ENCODE assay signal across 29 cellular contexts in genomic region chr5:157301066-157301465, GRCh38. TPM values are rescaled to one million over a fixed set of nuclear protein-coding genes. Genes with fewer than 3 reads are reported as not detected.
DNase-seq lines count a peak whose midpoint lies in the region; ATAC-seq and TF ChIP-seq lines count a peak whose summit lies in the region.
"Had no signal": no experiment of that assay in that cellular context is flagged by ENCODE, and none has a peak within 500 bp of the region (broad histone marks: within the 10 kb centered on the region; RNA-seq: fewer than 3 reads in every experiment).

No MANE protein-coding gene starts in this region.

- H3K36me3 ChIP-seq in CD4-positive, alpha-beta memory T cell (ENCODE audit: insufficient read depth, low read length) = peaks cover 76% of the 10 kb centered on the region
- H3K36me3 ChIP-seq in gastrocnemius medialis (no peaks in the 10 kb centered on the region), mucosa of descending colon (ENCODE audit: low read depth) (no peaks in the 10 kb centered on the region)
- H3K36me3 ChIP-seq: MG63, prostate gland had no signal

- no peak overlapping the region for H3K4me3 Mint-ChIP-seq in activated CD4-positive, alpha-beta T cell treated with anti-CD3 and anti-CD28 coated beads, Interleukin-2, amount 10 ng/mL, durations not matched to agents 7 days and 5 days
- H3K4me3 Mint-ChIP-seq in CD4-positive, alpha-beta memory T cell = no peak overlapping the region
- H3K4me3 Mint-ChIP-seq in naive thymus-derived CD8-positive, alpha-beta T cell = no peak overlapping the region
- H3K4me3 Mint-ChIP-seq: dendritic cell treated with granulocyte-macrophage colony-stimulating factor and Interleukin-4, amounts not matched to agents 40 ng/mL and 50 ng/mL, for 4 days; T-helper 2 cell treated with Interferon-gamma antibody and Interleukin-4, amounts not matched to agents 5 μg/mL and 100 μg/mL, for 36 hours had no signal

- H3K4me1 Mint-ChIP-seq in activated CD4-positive, alpha-beta T cell treated with anti-CD3 and anti-CD28 coated beads, Interleukin-2, amount 10 ng/mL, durations not matched to agents 7 days and 5 days = peaks cover 60% of the 10 kb centered on the region
- peaks cover 31 to 57% (median 38%) of the 10 kb centered on the region in 4 donors for H3K4me1 Mint-ChIP-seq in CD4-positive, alpha-beta memory T cell
- peaks cover 26 to 66% (median 49%) of the 10 kb centered on the region in 4 donors for H3K4me1 Mint-ChIP-seq in naive thymus-derived CD8-positive, alpha-beta T cell

- no peak for DNase-seq in activated CD4-positive, alpha-beta T cell treated with anti-CD3 and anti-CD28 coated beads, Interleukin-2, amount 10 ng/mL, durations not matched to agents 7 days and 5 days
- no peak for DNase-seq in activated CD4-positive, alpha-beta T cell treated with anti-CD3 and anti-CD28 coated beads, Interleukin-2, amount 50 U/mL, for 4 hours
- DNase-seq in CD4-positive, alpha-beta memory T cell = no peak
- DNase-seq in activated naive CD4-positive, alpha-beta T cell treated with anti-CD3 and anti-CD28 coated beads, Interleukin-2, amount 50 U/mL, for 72 hours (ENCODE audit: low spot score in 2 of 2) = no peak
- no peak for DNase-seq in naive thymus-derived CD8-positive, alpha-beta T cell
- no peak for DNase-seq in gastrocnemius medialis
- no peak for DNase-seq in mucosa of descending colon
- no peak for DNase-seq in DMS153 (lab: John Stamatoyannopoulos, UW)
- DNase-seq: activated CD4-positive, alpha-beta T cell treated with anti-CD3 and anti-CD28 coated beads, Interleukin-2, amount 50 U/mL, for 1 hour; activated T-cell treated with anti-CD3 and anti-CD28 coated beads for 4 hours; central memory CD4-positive, alpha-beta T cell; foreskin keratinocyte; GDM1; HCEC 1CT; KBM-7; MG63; NCI-H1105 treated with DMSO at 0.1 percent for 48 hours; NCI-H2029; NCI-H526; NK-92 treated with Interleukin-12 subunit alpha and Interleukin-12 subunit beta, amount 100 ng/mL, for 24 hours; nucleus accumbens; PC-3; SK-N-SH; stimulated activated naive CD4-positive, alpha-beta T cell treated with Interleukin-2 at 50 U/mL for 16 hours had no signal

- no peak overlapping the region for H3K4me3 ChIP-seq in CD4-positive, alpha-beta memory T cell (ENCODE audit: low read length in 2 of 2)
- no peak overlapping the region for H3K4me3 ChIP-seq in gastrocnemius medialis
- H3K4me3 ChIP-seq in mucosa of descending colon = no peak overlapping the region
- H3K4me3 ChIP-seq: esophagus muscularis mucosa, MG63, prostate gland, thoracic aorta had no signal

- H3K9me3 ChIP-seq in CD4-positive, alpha-beta memory T cell (ENCODE audit: control insufficient read depth in 1 of 2, low read length in 2 of 2) = no peaks in the 10 kb centered on the region
- H3K9me3 ChIP-seq in gastrocnemius medialis (no peaks in the 10 kb centered on the region), mucosa of descending colon (no peaks in the 10 kb centered on the region)
- H3K9me3 ChIP-seq: esophagus muscularis mucosa, MG63, prostate gland, SK-N-SH, thoracic aorta had no signal

- TF ChIP-seq CTCF in gastrocnemius medialis (IDR thresholded peaks at IDR 0.05 in 4 of 5, conservative IDR thresholded peaks at IDR 0.05 in 1 of 5) (no peak), mucosa of descending colon (IDR thresholded peaks at IDR 0.05) (no peak)

- H3K27ac ChIP-seq in CD4-positive, alpha-beta memory T cell (ENCODE audit: low read depth, low read length) = no peak overlapping the region
- H3K27ac ChIP-seq in gastrocnemius medialis = no peak overlapping the region
- H3K27ac ChIP-seq: esophagus muscularis mucosa, foreskin keratinocyte, prostate gland, thoracic aorta had no signal

- H3K36me3 Mint-ChIP-seq in activated CD4-positive, alpha-beta T cell treated with anti-CD3 and anti-CD28 coated beads, Interleukin-2, amount 10 ng/mL, durations not matched to agents 7 days and 5 days (ENCODE audit: low read depth) = peaks cover 81% of the 10 kb centered on the region
- peaks cover 71 to 90% of the 10 kb centered on the region in 2 donors for H3K36me3 Mint-ChIP-seq in CD4-positive, alpha-beta memory T cell
- H3K36me3 Mint-ChIP-seq in activated naive CD4-positive, alpha-beta T cell treated with anti-CD3 and anti-CD28 coated beads, Interleukin-2, amount 50 U/mL, for 72 hours = peaks cover 22 to 70% of the 10 kb centered on the region in 2 donors
- peaks cover 6 to 97% (median 32%) of the 10 kb centered on the region in 3 donors for H3K36me3 Mint-ChIP-seq in naive thymus-derived CD8-positive, alpha-beta T cell

- CTCF ChIA-PET in activated CD4-positive, alpha-beta T cell treated with anti-CD3 and anti-CD28 coated beads, Interleukin-2, amount 10 ng/mL, durations not matched to agents 7 days and 5 days (lab: Charles Lee) = interaction anchor here (1.0 kb wide), 1 partner anchor 23 kb away, joined by 3 read pairs; no protein-coding TSS in a partner anchor
- CTCF ChIA-PET in CD4-positive, alpha-beta memory T cell (lab: Charles Lee; ENCODE audit: partially characterized antibody) = interaction anchor here (1.2 to 5.0 kb wide), 4 partner anchors 12 to 34 kb away, joined by 3 to 27 read pairs (median 20); no protein-coding TSS in a partner anchor

- in situ Hi-C loops in gastrocnemius medialis (cut with MboI; ENCODE audit: low sequenced_read_pairs in 4 of 4) = no loop called here

- intact Hi-C loops in CD4-positive, alpha-beta memory T cell (cut with micrococcal nuclease) = no loop called here
- intact Hi-C loops in gastrocnemius medialis (cut with DNase I; ENCODE audit: low total_unique reads) = no loop called here
- intact Hi-C loops in mucosa of descending colon (cut with DNase I, micrococcal nuclease) = no loop called here

- H3K27me3 ChIP-seq in CD4-positive, alpha-beta memory T cell (ENCODE audit: insufficient read depth, low read length) = no peaks in the 10 kb centered on the region
- no peaks in the 10 kb centered on the region for H3K27me3 ChIP-seq in gastrocnemius medialis
- H3K27me3 ChIP-seq: esophagus muscularis mucosa, foreskin keratinocyte, MG63 had no signal

- H3K27me3 Mint-ChIP-seq in activated CD4-positive, alpha-beta T cell treated with anti-CD3 and anti-CD28 coated beads, Interleukin-2, amount 10 ng/mL, durations not matched to agents 7 days and 5 days = no peaks in the 10 kb centered on the region
- H3K27me3 Mint-ChIP-seq in CD4-positive, alpha-beta memory T cell = no peaks in the 10 kb centered on the region
- no peaks in the 10 kb centered on the region for H3K27me3 Mint-ChIP-seq in naive thymus-derived CD8-positive, alpha-beta T cell
- H3K27me3 Mint-ChIP-seq: dendritic cell treated with granulocyte-macrophage colony-stimulating factor and Interleukin-4, amounts not matched to agents 40 ng/mL and 50 ng/mL, for 4 days had no signal

- peak; percentile 39 to 42 for ATAC-seq in activated naive CD4-positive, alpha-beta T cell treated with anti-CD3 and anti-CD28 coated beads, Interleukin-2, amount 50 U/mL, for 72 hours
- no peak for ATAC-seq in naive thymus-derived CD8-positive, alpha-beta T cell
- no peak for ATAC-seq in gastrocnemius medialis
- no peak for ATAC-seq in mucosa of descending colon
- ATAC-seq: foreskin keratinocyte, PC-3 had no signal

- H3K4me1 ChIP-seq in CD4-positive, alpha-beta memory T cell (ENCODE audit: insufficient read depth, low read length) = peaks cover 33% of the 10 kb centered on the region
- H3K4me1 ChIP-seq in gastrocnemius medialis = no peaks in the 10 kb centered on the region
- H3K4me1 ChIP-seq in mucosa of descending colon (ENCODE audit: low read depth) = no peaks in the 10 kb centered on the region
- H3K4me1 ChIP-seq: foreskin keratinocyte, prostate gland had no signal

- TF ChIP-seq POLR2A in gastrocnemius medialis (IDR thresholded peaks at IDR 0.05) = no peak

- peaks cover 3% of the 10 kb centered on the region for H3K9me3 Mint-ChIP-seq in activated CD4-positive, alpha-beta T cell treated with anti-CD3 and anti-CD28 coated beads, Interleukin-2, amount 10 ng/mL, durations not matched to agents 7 days and 5 days
- no peaks in the 10 kb centered on the region for H3K9me3 Mint-ChIP-seq in CD4-positive, alpha-beta memory T cell
- no peaks in the 10 kb centered on the region for H3K9me3 Mint-ChIP-seq in activated naive CD4-positive, alpha-beta T cell treated with anti-CD3 and anti-CD28 coated beads, Interleukin-2, amount 50 U/mL, for 72 hours
- H3K9me3 Mint-ChIP-seq in naive thymus-derived CD8-positive, alpha-beta T cell = no peaks in the 10 kb centered on the region
- H3K9me3 Mint-ChIP-seq: dendritic cell treated with granulocyte-macrophage colony-stimulating factor and Interleukin-4, amounts not matched to agents 40 ng/mL and 50 ng/mL, for 4 days; T-helper 2 cell treated with Interferon-gamma antibody and Interleukin-4, amounts not matched to agents 5 μg/mL and 100 μg/mL, for 36 hours had no signal

- H3K27ac Mint-ChIP-seq in activated CD4-positive, alpha-beta T cell treated with anti-CD3 and anti-CD28 coated beads, Interleukin-2, amount 10 ng/mL, durations not matched to agents 7 days and 5 days = peak overlapping the region; percentile 74
- peak overlapping the region; percentile 4 to 85 (median 78) for H3K27ac Mint-ChIP-seq in CD4-positive, alpha-beta memory T cell
- H3K27ac Mint-ChIP-seq in activated naive CD4-positive, alpha-beta T cell treated with anti-CD3 and anti-CD28 coated beads, Interleukin-2, amount 50 U/mL, for 72 hours = peak overlapping the region; percentile 38 to 86
- peak overlapping the region in 8 of 10 donors; percentile 66 to 98 (median 82) for H3K27ac Mint-ChIP-seq in naive thymus-derived CD8-positive, alpha-beta T cell
- H3K27ac Mint-ChIP-seq: dendritic cell treated with granulocyte-macrophage colony-stimulating factor and Interleukin-4, amounts not matched to agents 40 ng/mL and 50 ng/mL, for 4 days; T-helper 2 cell treated with Interferon-gamma antibody and Interleukin-4, amounts not matched to agents 5 μg/mL and 100 μg/mL, for 36 hours had no signal

- POLR2A ChIA-PET in activated CD4-positive, alpha-beta T cell treated with anti-CD3 and anti-CD28 coated beads, Interleukin-2, amount 10 ng/mL, durations not matched to agents 7 days and 5 days (lab: Charles Lee) = no interaction called here
- POLR2A ChIA-PET in CD4-positive, alpha-beta memory T cell (lab: Charles Lee; ENCODE audit: partially characterized antibody) = interaction anchor here (1.0 to 1.3 kb wide), 3 partner anchors 31 to 48 kb away, joined by 3 read pairs; no protein-coding TSS in a partner anchor
- POLR2A ChIA-PET in naive thymus-derived CD8-positive, alpha-beta T cell (lab: Charles Lee) = interaction anchor here (1.0 to 8.1 kb wide), 9 partner anchors 13 to 430 kb away, joined by 3 to 76 read pairs (median 4); partner anchors contain the start of gene CYFIP2

RNA-seq across cellular contexts. Expression of gene CYFIP2, which starts 35.1 kb away (rescaled TPM):
- total RNA-seq in activated CD4-positive, alpha-beta T cell treated with anti-CD3 and anti-CD28 coated beads, Interleukin-2, amount 10 ng/mL, durations not matched to agents 7 days and 5 days = 100 to 1,000 TPM; 452 to 606 TPM
- 100 to 1,000 TPM; 317 to 325 TPM for total RNA-seq in CD4-positive, alpha-beta memory T cell
- polyA plus RNA-seq in CD4-positive, alpha-beta memory T cell = 100 to 1,000 TPM; 432 to 516 TPM
- total RNA-seq in activated naive CD4-positive, alpha-beta T cell treated with anti-CD3 and anti-CD28 coated beads, Interleukin-2, amount 50 U/mL, for 72 hours = 100 to 1,000 TPM; 335 to 493 TPM
- 100 to 1,000 TPM; 395 to 412 TPM for total RNA-seq in naive thymus-derived CD8-positive, alpha-beta T cell
- polyA plus RNA-seq in naive thymus-derived CD8-positive, alpha-beta T cell = 100 to 1,000 TPM; 417 to 668 (median 506) TPM
- 10 to 100 TPM in 2 of 4 donors, 1 to 10 TPM in 2; 5.9 to 15.5 (median 10.7) TPM for total RNA-seq in gastrocnemius medialis
- 10 to 100 TPM; 24.8 to 28.6 (median 25.8) TPM for total RNA-seq in mucosa of descending colon

Comparison
In these comparisons a context has a peak if more than half of its experiments do, and no peak if none do; other contexts are left out.
1. ATAC-seq: peak in activated naive CD4-positive, alpha-beta T cell treated with anti-CD3 and anti-CD28 coated beads, Interleukin-2, amount 50 U/mL, for 72 hours (2 of 2); none in naive thymus-derived CD8-positive, alpha-beta T cell (0 of 2), gastrocnemius medialis (0 of 2) and mucosa of descending colon (single experiment).
2. RNA of gene CYFIP2, which starts 35.1 kb away (total RNA-seq): 452 to 606 TPM in activated CD4-positive, alpha-beta T cell treated with anti-CD3 and anti-CD28 coated beads, Interleukin-2, amount 10 ng/mL, durations not matched to agents 7 days and 5 days, 335 to 493 TPM in activated naive CD4-positive, alpha-beta T cell treated with anti-CD3 and anti-CD28 coated beads, Interleukin-2, amount 50 U/mL, for 72 hours, 395 to 412 TPM in naive thymus-derived CD8-positive, alpha-beta T cell and 317 to 325 TPM in CD4-positive, alpha-beta memory T cell; 24.8 to 28.6 TPM in mucosa of descending colon and 5.9 to 15.5 TPM in gastrocnemius medialis; every median in the first group is over 10 times any median in the second.
3. Peak in every context shown above with its lines, with median percentiles within 50 percentile points of each other: H3K27ac Mint-ChIP-seq.